Comparison of ENCODE assay signal across 6 cellular contexts in genomic region chr17:45146616-45147101, GRCh38. TPM values are rescaled to one million over a fixed set of nuclear protein-coding genes. Genes with fewer than 3 reads are reported as not detected.
DNase-seq lines count a peak whose midpoint lies in the region; ATAC-seq and TF ChIP-seq lines count a peak whose summit lies in the region.

No MANE protein-coding gene starts in this region.

- in situ Hi-C loops in GM13976 (cut with MboI; ENCODE audit: low sequenced_read_pairs, unreplicated experiment): no loop called here

- peak overlapping the region; percentile 76 for H2AFZ ChIP-seq in osteoblast (ENCODE audit: low read length)

- H3K79me2 ChIP-seq in osteoblast (ENCODE audit: insufficient read depth, low read length): peaks cover 27% of the 10 kb centered on the region

- peak overlapping the region; percentile 85 for H3K27ac ChIP-seq in KOPT-K1 (ENCODE audit: low read depth, low read length, poor library complexity, severe bottlenecking)
- peak overlapping the region; percentile 100 for H3K27ac ChIP-seq in osteoblast (ENCODE audit: low read depth, low read length)

- peak overlapping the region; percentile 92 for H3K4me2 ChIP-seq in osteoblast (ENCODE audit: insufficient read depth, low read length)

- peaks cover 30% of the 10 kb centered on the region for H3K4me1 ChIP-seq in osteoblast (ENCODE audit: insufficient read depth, low read length)

- H3K9me3 ChIP-seq in KOPT-K1 (ENCODE audit: insufficient read depth, low read length, poor library complexity, severe bottlenecking) (no peaks in the 10 kb centered on the region), osteoblast (ENCODE audit: low read depth, low read length) (no peaks in the 10 kb centered on the region)

- no peaks in the 10 kb centered on the region for H3K27me3 ChIP-seq in osteoblast (ENCODE audit: insufficient read depth, low read length)

- TF ChIP-seq CTCF in cardiac fibroblast (IDR thresholded peaks at IDR 0.05; ENCODE audit: low read depth, low read length) (no peak), osteoblast (IDR thresholded peaks at IDR 0.05; ENCODE audit: extremely low read depth, low read depth, low read length) (no peak), GM13976 (IDR thresholded peaks at IDR 0.05; ENCODE audit: borderline replicate concordance, control extremely low read depth, extremely low read depth, insufficient read depth, missing control alignments) (no peak)

- H3K4me3 ChIP-seq in cardiac fibroblast (replicated peaks in 1 of 2; ENCODE audit: low read depth in 2 of 2, low read length in 2 of 2) (peak overlapping the region; percentile 54 to 60), osteoblast (ENCODE audit: insufficient read depth, low read length) (peak overlapping the region; percentile 78)

- H4K20me1 ChIP-seq in osteoblast (ENCODE audit: insufficient read depth, low read length): peaks cover 23% of the 10 kb centered on the region

- DNase-seq in cardiac fibroblast (ENCODE audit: low read depth in 2 of 2) (peak; percentile 76 to 84), osteoblast (ENCODE audit: insufficient read length, low spot score, missing footprints) (peak; percentile 87), GM13976 (ENCODE audit: low spot score) (no peak)

- H3K36me3 ChIP-seq in KOPT-K1 (ENCODE audit: insufficient read depth, low read length) (peaks cover 6% of the 10 kb centered on the region; the same call in 1 of the 2 replicates), osteoblast (ENCODE audit: insufficient read depth, low read length) (no peaks in the 10 kb centered on the region)

- ATAC-seq in HG02588 (IDR thresholded peaks at IDR 0.05; ENCODE audit: unreplicated experiment) (no peak), HG02678 (IDR thresholded peaks at IDR 0.05; ENCODE audit: unreplicated experiment) (no peak)

RNA-seq across cellular contexts. Expression of gene HEXIM1, which starts 1.6 kb away (rescaled TPM):
- total RNA-seq in osteoblast: 10.9 and 12.1 TPM in 2 replicates

RNA-seq across cellular contexts. Expression of gene ACBD4, which starts 11.2 kb away (rescaled TPM):
- 4.7 and 6.2 TPM in 2 replicates for total RNA-seq in osteoblast

RNA-seq across cellular contexts. Expression of gene PLCD3, which starts 14.3 kb away (rescaled TPM):
- 31.5 and 47.7 TPM in 2 replicates for total RNA-seq in osteoblast

RNA-seq across cellular contexts. Expression of gene HEXIM2, which starts 15.0 kb away (rescaled TPM):
- 10.0 and 10.9 TPM in 2 replicates for total RNA-seq in osteoblast
